In the genomic region with DNA sequence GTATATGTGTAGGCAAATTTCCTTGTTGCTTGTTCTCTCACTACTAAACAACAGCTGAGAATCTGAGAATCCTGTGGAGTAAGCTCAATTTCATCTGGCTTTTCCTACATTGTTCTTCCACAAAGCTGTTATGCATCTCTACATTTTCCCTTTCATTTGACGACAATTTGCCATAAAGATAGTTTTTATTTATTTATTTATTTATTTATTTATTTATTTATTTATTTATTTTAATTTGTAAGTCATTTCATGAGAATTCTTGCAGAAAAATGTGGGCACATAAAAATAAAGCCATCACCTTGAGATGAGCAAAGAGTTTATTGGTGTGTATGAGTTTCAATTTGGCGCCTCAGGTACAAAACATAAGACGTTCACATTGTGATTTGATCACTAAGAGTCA, we compare ENCODE assay signal across 33 cellular contexts.
"Had no signal": no experiment of that assay in that cellular context is flagged by ENCODE, and none has a peak within 500 bp of the region (broad histone marks: within the 10 kb centered on the region; RNA-seq: fewer than 3 reads in every experiment).

No MANE protein-coding gene starts in this region.

- H3K4me3 Mint-ChIP-seq: activated B cell treated with CpG ODN at 0.5 μM for 24 hours; activated CD4-positive, alpha-beta memory T cell treated with anti-CD3 and anti-CD28 coated beads for 36 hours; activated CD4-positive, alpha-beta T cell treated with anti-CD3 and anti-CD28 coated beads, Interleukin-2, amount 10 ng/mL, durations not matched to agents 24 days and 14 days; activated CD8-positive, alpha-beta T cell treated with anti-CD3 and anti-CD28 coated beads for 36 hours; activated naive CD4-positive, alpha-beta T cell treated with anti-CD3 and anti-CD28 coated beads for 36 hours; activated naive CD8-positive, alpha-beta T cell treated with anti-CD3 and anti-CD28 coated beads for 36 hours; activated T-cell treated with anti-CD3 and anti-CD28 coated beads, Interleukin-2, amount 50 U/mL, for 4 hours; activated T-cell treated with anti-CD3 and anti-CD28 coated beads, Interleukin-2, amount 50 U/mL, for 72 hours; activated T-helper 1 cell treated with anti-CD3 and anti-CD28 coated beads, Interleukin-12 subunit alpha, Interleukin-12 subunit beta, Interleukin-2, Interleukin-4 antibody, amounts not matched to agents 30 ng/mL and 10 ng/mL and 1 ng/mL, durations not matched to agents 14 hours and 24 hours and 36 hours; activated T-helper 17 cell treated with anti-CD3 and anti-CD28 coated beads, Interleukin-2, amount 50 U/mL, for 72 hours; T-helper 2 cell treated with Interferon-gamma antibody and Interleukin-4, amounts not matched to agents 5 μg/mL and 100 μg/mL, for 36 hours had no signal

- H3K9me3 Mint-ChIP-seq: activated T-helper 1 cell treated with anti-CD3 and anti-CD28 coated beads, Interleukin-12 subunit alpha, Interleukin-12 subunit beta, Interleukin-2, Interleukin-4 antibody, amounts not matched to agents 30 ng/mL and 10 ng/mL and 1 ng/mL, durations not matched to agents 14 hours and 24 hours and 36 hours had no signal

- H3K9me3 ChIP-seq: adrenal gland, body of pancreas, breast epithelium had no signal

- DNase-seq: activated B cell treated with CpG ODN at 0.5 μM for 24 hours; activated CD4-positive, alpha-beta memory T cell treated with anti-CD3 and anti-CD28 coated beads for 36 hours; activated CD4-positive, alpha-beta T cell treated with anti-CD3 and anti-CD28 coated beads for 4 hours; activated CD4-positive, alpha-beta T cell treated with anti-CD3 and anti-CD28 coated beads, Interleukin-2, amount 10 ng/mL, durations not matched to agents 24 days and 14 days; activated CD4-positive, alpha-beta T cell treated with anti-CD3 and anti-CD28 coated beads, Interleukin-2, amount 50 U/mL, for 1 hour; activated CD4-positive, alpha-beta T cell treated with anti-CD3 and anti-CD28 coated beads, Interleukin-2, amount 50 U/mL, for 4 hours; activated CD4-positive, CD25-positive, alpha-beta regulatory T cell treated with anti-CD3 and anti-CD28 coated beads, Interleukin-2, amount 50 U/mL, for 72 hours; activated CD8-positive, alpha-beta memory T cell treated with anti-CD3 and anti-CD28 coated beads, Interleukin-2, amount 50 U/mL, for 4 hours; activated CD8-positive, alpha-beta T cell treated with anti-CD3 and anti-CD28 coated beads for 36 hours; activated effector memory CD4-positive, alpha-beta T cell treated with anti-CD3 and anti-CD28 coated beads, Interleukin-2, amount 50 U/mL, for 16 hours; activated gamma-delta T cell treated with Interleukin-2 at 50 U/mL for 16 hours; activated naive CD4-positive, alpha-beta T cell; activated naive CD4-positive, alpha-beta T cell treated with anti-CD3 and anti-CD28 coated beads for 36 hours; activated naive CD4-positive, alpha-beta T cell treated with anti-CD3 and anti-CD28 coated beads, Interleukin-2, amount 50 U/mL, for 16 hours; activated naive CD8-positive, alpha-beta T cell treated with anti-CD3 and anti-CD28 coated beads for 36 hours; activated T-cell treated with anti-CD3 and anti-CD28 coated beads for 4 hours; activated T-cell treated with anti-CD3 and anti-CD28 coated beads, Interleukin-2, amount 50 U/mL, for 1 hour; activated T-cell treated with anti-CD3 and anti-CD28 coated beads, Interleukin-2, amount 50 U/mL, for 4 hours; activated T-cell treated with anti-CD3 and anti-CD28 coated beads, Interleukin-2, amount 50 U/mL, for 72 hours; adrenal gland; amniotic stem cell; aorta; body of pancreas; brain microvascular endothelial cell; central memory CD4-positive, alpha-beta T cell; T-helper 2 cell; T-helper 9 cell had no signal

- H3K27me3 ChIP-seq: adrenal gland, body of pancreas, brain microvascular endothelial cell, breast epithelium had no signal

- ATAC-seq: activated CD8-positive, alpha-beta T cell treated with anti-CD3 and anti-CD28 coated beads for 36 hours; activated naive CD4-positive, alpha-beta T cell treated with anti-CD3 and anti-CD28 coated beads, Interleukin-2, amount 50 U/mL, for 72 hours; activated T-cell treated with anti-CD3 and anti-CD28 coated beads, Interleukin-2, amount 50 U/mL, for 4 hours; activated T-cell treated with anti-CD3 and anti-CD28 coated beads, Interleukin-2, amount 50 U/mL, for 72 hours; activated T-helper 17 cell treated with anti-CD3 and anti-CD28 coated beads, Interleukin-2, amount 50 U/mL, for 72 hours; body of pancreas had no signal

- H3K27me3 Mint-ChIP-seq: activated B cell treated with CpG ODN at 0.5 μM for 24 hours; activated CD4-positive, alpha-beta memory T cell treated with anti-CD3 and anti-CD28 coated beads for 36 hours; activated CD4-positive, alpha-beta T cell treated with anti-CD3 and anti-CD28 coated beads, Interleukin-2, amount 10 ng/mL, durations not matched to agents 24 days and 14 days; activated CD8-positive, alpha-beta T cell treated with anti-CD3 and anti-CD28 coated beads for 36 hours; activated naive CD8-positive, alpha-beta T cell treated with anti-CD3 and anti-CD28 coated beads for 36 hours; activated T-helper 17 cell treated with anti-CD3 and anti-CD28 coated beads, Interleukin-2, amount 50 U/mL, for 72 hours had no signal

- H3K4me3 ChIP-seq: adrenal gland, body of pancreas, breast epithelium had no signal

- H3K36me3 Mint-ChIP-seq: activated CD4-positive, alpha-beta memory T cell treated with anti-CD3 and anti-CD28 coated beads for 36 hours; activated naive CD4-positive, alpha-beta T cell treated with anti-CD3 and anti-CD28 coated beads, Interleukin-2, amount 50 U/mL, for 72 hours; activated naive CD8-positive, alpha-beta T cell treated with anti-CD3 and anti-CD28 coated beads for 36 hours had no signal

- H3K4me1 ChIP-seq: adrenal gland, body of pancreas, breast epithelium had no signal

- H3K36me3 ChIP-seq: adrenal gland, brain microvascular endothelial cell, breast epithelium had no signal

- H3K4me1 Mint-ChIP-seq: activated B cell treated with CpG ODN at 0.5 μM for 24 hours; activated CD4-positive, alpha-beta T cell treated with anti-CD3 and anti-CD28 coated beads, Interleukin-2, amount 10 ng/mL, durations not matched to agents 24 days and 14 days; activated naive CD8-positive, alpha-beta T cell treated with anti-CD3 and anti-CD28 coated beads for 36 hours; activated T-helper 17 cell treated with anti-CD3 and anti-CD28 coated beads, Interleukin-2, amount 50 U/mL, for 72 hours had no signal

- H3K27ac ChIP-seq: adrenal gland, body of pancreas, brain microvascular endothelial cell, breast epithelium, VCaP had no signal

- H3K27ac Mint-ChIP-seq: activated B cell treated with CpG ODN at 0.5 μM for 24 hours; activated CD4-positive, alpha-beta memory T cell treated with anti-CD3 and anti-CD28 coated beads for 36 hours; activated CD4-positive, alpha-beta T cell treated with anti-CD3 and anti-CD28 coated beads, Interleukin-2, amount 10 ng/mL, durations not matched to agents 24 days and 14 days; activated CD8-positive, alpha-beta T cell treated with anti-CD3 and anti-CD28 coated beads for 36 hours; activated naive CD4-positive, alpha-beta T cell treated with anti-CD3 and anti-CD28 coated beads for 36 hours; activated naive CD4-positive, alpha-beta T cell treated with anti-CD3 and anti-CD28 coated beads, Interleukin-2, amount 50 U/mL, for 72 hours; activated naive CD8-positive, alpha-beta T cell treated with anti-CD3 and anti-CD28 coated beads for 36 hours; activated T-cell treated with anti-CD3 and anti-CD28 coated beads, Interleukin-2, amount 50 U/mL, for 72 hours; activated T-helper 1 cell treated with anti-CD3 and anti-CD28 coated beads, Interleukin-12 subunit alpha, Interleukin-12 subunit beta, Interleukin-2, Interleukin-4 antibody, amounts not matched to agents 30 ng/mL and 10 ng/mL and 1 ng/mL, durations not matched to agents 14 hours and 24 hours and 36 hours; activated T-helper 17 cell treated with anti-CD3 and anti-CD28 coated beads, Interleukin-2, amount 50 U/mL, for 72 hours; T-helper 2 cell treated with Interferon-gamma antibody and Interleukin-4, amounts not matched to agents 5 μg/mL and 100 μg/mL, for 36 hours had no signal
